In the genomic region with DNA sequence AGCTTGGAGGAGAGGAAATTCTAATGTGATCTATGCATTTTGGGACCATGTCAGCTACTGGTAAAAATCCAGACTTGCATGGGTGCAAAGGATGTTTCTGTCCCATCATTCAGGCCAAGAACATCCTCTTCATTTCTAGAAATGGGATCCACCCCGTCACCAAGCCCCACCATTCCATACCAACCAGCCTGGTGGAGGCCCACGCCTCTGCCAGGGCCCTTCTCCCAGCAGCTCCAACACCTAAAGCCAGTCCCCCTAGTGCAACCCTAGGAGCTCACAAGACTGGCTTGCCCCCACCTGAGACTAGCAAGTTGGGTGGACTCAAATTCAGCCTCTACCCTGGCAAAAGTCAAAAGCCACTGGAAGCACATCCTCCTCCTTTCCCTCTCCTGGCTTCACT, we compare ENCODE assay signal across 8 cellular contexts. TPM values are rescaled to one million over a fixed set of nuclear protein-coding genes. Genes with fewer than 3 reads are reported as not detected.
DNase-seq lines count a peak whose midpoint lies in the region; ATAC-seq and TF ChIP-seq lines count a peak whose summit lies in the region.

No MANE protein-coding gene starts in this region.

- H3K36me3 ChIP-seq in SJSA1 = peaks cover 11% of the 10 kb centered on the region

- H3K9me3 ChIP-seq in SJSA1 (replicated peaks) = 0 out of 2 replicates have a peak, but pooled peaks cover 4% of the 10 kb centered on the region

- H3K9me3 Mint-ChIP-seq in activated CD8-positive, alpha-beta memory T cell treated with anti-CD3 and anti-CD28 coated beads, Interleukin-2, amount 10 ng/mL, durations not matched to agents 7 days and 5 days (ENCODE audit: low read depth) = no peaks in the 10 kb centered on the region
- no peaks in the 10 kb centered on the region for H3K9me3 Mint-ChIP-seq in activated naive CD4-positive, alpha-beta T cell treated with anti-CD3 and anti-CD28 coated beads for 36 hours

- H3K27me3 Mint-ChIP-seq in activated CD8-positive, alpha-beta memory T cell treated with anti-CD3 and anti-CD28 coated beads, Interleukin-2, amount 10 ng/mL, durations not matched to agents 7 days and 5 days = peaks cover 86% of the 10 kb centered on the region
- peaks cover 59% of the 10 kb centered on the region for H3K27me3 Mint-ChIP-seq in activated naive CD4-positive, alpha-beta T cell treated with anti-CD3 and anti-CD28 coated beads for 36 hours (ENCODE audit: low read depth)

- no peak overlapping the region for H3K27ac ChIP-seq in SJSA1

- H3K4me3 ChIP-seq in SJSA1 (peak overlapping the region; percentile 91), fibroblast of villous mesenchyme (ENCODE audit: low read depth, low read length) (peak overlapping the region; percentile 82), retinal pigment epithelial cell (ENCODE audit: low read length) (peak overlapping the region; percentile 86)

- peaks cover 10% of the 10 kb centered on the region for H3K4me1 Mint-ChIP-seq in activated CD8-positive, alpha-beta memory T cell treated with anti-CD3 and anti-CD28 coated beads, Interleukin-2, amount 10 ng/mL, durations not matched to agents 7 days and 5 days
- H3K4me1 Mint-ChIP-seq in activated naive CD4-positive, alpha-beta T cell treated with anti-CD3 and anti-CD28 coated beads for 36 hours (ENCODE audit: low read depth) = peaks cover 12% of the 10 kb centered on the region

- ATAC-seq in activated CD8-positive, alpha-beta memory T cell treated with anti-CD3 and anti-CD28 coated beads, Interleukin-2, amount 10 ng/mL, durations not matched to agents 7 days and 5 days = no peak
- ATAC-seq in HG02981 (IDR thresholded peaks at IDR 0.05; ENCODE audit: unreplicated experiment) = no peak

- CTCF ChIA-PET in activated CD8-positive, alpha-beta memory T cell treated with anti-CD3 and anti-CD28 coated beads, Interleukin-2, amount 10 ng/mL, durations not matched to agents 7 days and 5 days (lab: Charles Lee) = interaction anchor here (1.2 kb wide), 1 partner anchor 31 kb away, joined by 4 read pairs; no protein-coding TSS in a partner anchor
- CTCF ChIA-PET in activated naive CD4-positive, alpha-beta T cell treated with anti-CD3 and anti-CD28 coated beads for 36 hours (lab: Charles Lee) = interaction anchor here (0.5 to 1.6 kb wide), 2 partner anchors 47 to 287 kb away, joined by 3 to 5 read pairs; no protein-coding TSS in a partner anchor

- DNase-seq in G401 (ENCODE audit: low spot score) = peak; percentile 17
- no peak for DNase-seq in SJSA1 (ENCODE audit: low read depth in 1 of 2, low spot score in 2 of 2)
- no peak for DNase-seq in fibroblast of villous mesenchyme (ENCODE audit: low read depth)
- DNase-seq in retinal pigment epithelial cell (ENCODE audit: low read depth) = no peak
- no peak for DNase-seq in activated CD8-positive, alpha-beta memory T cell treated with anti-CD3 and anti-CD28 coated beads, Interleukin-2, amount 10 ng/mL, durations not matched to agents 7 days and 5 days
- no peak for DNase-seq in activated CD4-positive, alpha-beta T cell treated with anti-CD3 and anti-CD28 coated beads, Interleukin-2, amount 50 U/mL, for 48 hours
- no peak for DNase-seq in activated naive CD4-positive, alpha-beta T cell treated with anti-CD3 and anti-CD28 coated beads for 36 hours

- peaks cover 37% of the 10 kb centered on the region for H3K4me1 ChIP-seq in SJSA1 (replicated peaks)

- no peak for TF ChIP-seq CTCF in fibroblast of villous mesenchyme (IDR thresholded peaks at IDR 0.05; ENCODE audit: insufficient read depth, low read depth, low read length)
- no peak for TF ChIP-seq CTCF in retinal pigment epithelial cell (conservative IDR thresholded peaks at IDR 0.05; ENCODE audit: low read depth, low read length)

- H3K27ac Mint-ChIP-seq in activated CD8-positive, alpha-beta memory T cell treated with anti-CD3 and anti-CD28 coated beads, Interleukin-2, amount 10 ng/mL, durations not matched to agents 7 days and 5 days = no peak overlapping the region
- H3K27ac Mint-ChIP-seq in activated naive CD4-positive, alpha-beta T cell treated with anti-CD3 and anti-CD28 coated beads for 36 hours = no peak overlapping the region

- peaks cover 3% of the 10 kb centered on the region for H3K36me3 Mint-ChIP-seq in activated CD8-positive, alpha-beta memory T cell treated with anti-CD3 and anti-CD28 coated beads, Interleukin-2, amount 10 ng/mL, durations not matched to agents 7 days and 5 days
- no peaks in the 10 kb centered on the region for H3K36me3 Mint-ChIP-seq in activated naive CD4-positive, alpha-beta T cell treated with anti-CD3 and anti-CD28 coated beads for 36 hours (ENCODE audit: low read depth)

- in situ Hi-C loops in G401 (cut with HindIII; ENCODE audit: low sequenced_read_pairs) = no loop called here

- H3K4me3 Mint-ChIP-seq in activated CD8-positive, alpha-beta memory T cell treated with anti-CD3 and anti-CD28 coated beads, Interleukin-2, amount 10 ng/mL, durations not matched to agents 7 days and 5 days = no peak overlapping the region
- no peak overlapping the region for H3K4me3 Mint-ChIP-seq in activated naive CD4-positive, alpha-beta T cell treated with anti-CD3 and anti-CD28 coated beads for 36 hours

- intact Hi-C loops in activated naive CD4-positive, alpha-beta T cell treated with anti-CD3 and anti-CD28 coated beads for 36 hours (cut with micrococcal nuclease) = no loop called here

- H3K27me3 ChIP-seq in SJSA1 (replicated peaks) = no peaks in the 10 kb centered on the region

RNA-seq across cellular contexts. Expression of a gene that starts 1.9 kb away (rescaled TPM):
- 20.3 and 23.1 TPM in 2 replicates for total RNA-seq in G401 (2014; rRNA removed; shearing (Covaris generic))
- total RNA-seq in SJSA1 (2014; rRNA removed; shearing (Covaris generic)) = 21.8 and 29.4 TPM in 2 replicates
- 34.1 and 35.8 TPM in 2 replicates for total RNA-seq in fibroblast of villous mesenchyme
- total RNA-seq in activated CD8-positive, alpha-beta memory T cell treated with anti-CD3 and anti-CD28 coated beads, Interleukin-2, amount 10 ng/mL, durations not matched to agents 7 days and 5 days = 1 to 10 TPM in 1 of 2 experiments, under 1 TPM in 1; 0.66 to 6.1 TPM
- total RNA-seq in activated naive CD4-positive, alpha-beta T cell treated with anti-CD3 and anti-CD28 coated beads for 36 hours = 1 to 10 TPM; 3.2 to 3.4 TPM

RNA-seq across cellular contexts. Expression of a gene that starts 55.9 kb away (rescaled TPM):
- not detected in 2 replicates for total RNA-seq in G401 (2014; rRNA removed; shearing (Covaris generic))
- not detected in 2 replicates for total RNA-seq in SJSA1 (2014; rRNA removed; shearing (Covaris generic))
- not detected in 2 replicates for total RNA-seq in fibroblast of villous mesenchyme
- not detected for total RNA-seq in activated CD8-positive, alpha-beta memory T cell treated with anti-CD3 and anti-CD28 coated beads, Interleukin-2, amount 10 ng/mL, durations not matched to agents 7 days and 5 days
- not detected for total RNA-seq in activated naive CD4-positive, alpha-beta T cell treated with anti-CD3 and anti-CD28 coated beads for 36 hours
